ENCODE assay signal across 17 cellular contexts in the genomic region with DNA sequence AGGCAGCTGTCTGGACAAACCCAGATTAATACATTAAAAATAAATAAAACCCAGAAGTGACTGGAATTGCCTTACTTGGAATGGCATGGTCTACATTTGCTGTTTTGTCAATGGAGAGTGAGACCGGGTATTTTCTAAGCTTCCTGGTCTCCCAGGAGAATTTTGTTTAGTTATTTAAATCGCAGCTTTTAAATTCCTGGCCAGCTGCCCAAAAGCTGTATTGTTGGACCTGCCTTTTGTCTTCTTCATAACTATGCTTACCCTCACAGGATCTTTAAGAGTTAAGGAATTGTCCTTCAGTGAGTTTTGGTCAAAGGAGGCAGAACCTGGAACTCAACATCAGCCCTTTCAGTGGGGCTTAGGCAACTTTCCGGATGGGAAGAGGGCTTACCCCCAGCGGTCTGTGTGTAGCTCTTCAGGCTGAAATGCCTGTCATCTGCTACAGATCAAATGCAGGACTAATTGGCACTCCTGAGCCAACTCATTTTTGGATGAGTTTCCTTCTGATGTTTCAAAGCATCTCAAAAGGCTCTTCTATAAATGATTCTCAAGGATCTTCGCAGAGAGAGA.
A peak's percentile ranks its signal among the peaks of the same experiment; 100 is the strongest.
DNase-seq lines count a peak whose midpoint lies in the region; ATAC-seq and TF ChIP-seq lines count a peak whose summit lies in the region.
"Had no signal": no experiment of that assay in that cellular context is flagged by ENCODE, and none has a peak within 500 bp of the region (broad histone marks: within the 10 kb centered on the region; RNA-seq: fewer than 3 reads in every experiment).

No MANE protein-coding gene starts in this region.

- H3K4me1 ChIP-seq in SK-N-SH (ENCODE audit: control insufficient read depth in 1 of 2, insufficient read depth in 2 of 2, low read depth in 1 of 2, low read length in 1 of 2) (peaks cover 5 to 22% of the 10 kb centered on the region in 2 experiments; a peak in 3 of 4 replicates), smooth muscle cell (ENCODE audit: low read depth) (peaks cover 25% of the 10 kb centered on the region)
- H3K4me1 ChIP-seq: colonic mucosa, parathyroid adenoma had no signal

- POLR2A ChIA-PET in SK-N-SH (lab: Yijun Ruan, JAX), result no interaction called here

- 56% methylated on average over 5 of the region's 5 CpGs for WGBS in SK-N-SH (ENCODE audit: low lambda C conversion rate)
- 45% methylated on average over 5 of the region's 5 CpGs for WGBS in smooth muscle cell (ENCODE audit: low lambda C conversion rate)

- CTCF ChIA-PET in SK-N-SH (lab: Yijun Ruan, JAX), result interaction anchor here (0.7 to 1.0 kb wide), 3 partner anchors 12 to 579 kb away, joined by 3 to 4 read pairs (median 3); no protein-coding TSS in a partner anchor

- H3K27me3 ChIP-seq in SK-N-SH (ENCODE audit: insufficient read depth) (no peaks in the 10 kb centered on the region), smooth muscle cell (ENCODE audit: low read depth) (no peaks in the 10 kb centered on the region)
- H3K27me3 ChIP-seq: colonic mucosa, esophagus muscularis mucosa, SJCRH30 had no signal

- no peak for TF ChIP-seq EP300 in SK-N-SH (IDR thresholded peaks at IDR 0.05; ENCODE audit: borderline replicate concordance in 1 of 2, low read depth in 1 of 2, low read length in 1 of 2)

- no peak overlapping the region for H3K9ac ChIP-seq in SK-N-SH
- H3K9ac ChIP-seq in smooth muscle cell (ENCODE audit: low read depth), result no peak overlapping the region
- H3K9ac ChIP-seq: parathyroid adenoma had no signal

- no peaks in the 10 kb centered on the region for H3K36me3 ChIP-seq in SK-N-SH (replicated peaks in 1 of 2; ENCODE audit: control insufficient read depth in 1 of 2, insufficient read depth in 2 of 2, low read length in 1 of 2)
- no peaks in the 10 kb centered on the region for H3K36me3 ChIP-seq in smooth muscle cell (ENCODE audit: low read depth)
- H3K36me3 ChIP-seq: colonic mucosa, esophagus muscularis mucosa, SJCRH30 had no signal

- TF ChIP-seq CTCF in SK-N-SH (IDR thresholded peaks at IDR 0.05), result no peak
- TF ChIP-seq CTCF in smooth muscle cell (IDR thresholded peaks at IDR 0.05; ENCODE audit: borderline replicate concordance, insufficient read depth, poor library complexity, severe bottlenecking), result no peak

- no peak for DNase-seq in SK-N-SH
- DNase-seq in NCI-H345 (lab: John Stamatoyannopoulos, UW), result peak; percentile 46
- DNase-seq in dedifferentiated amniotic fluid mesenchymal stem cell (ENCODE audit: extremely low spot score), result peak; percentile 7
- DNase-seq in smooth muscle cell (lab: John Stamatoyannopoulos, UW; ENCODE audit: unreplicated experiment), result no peak
- DNase-seq in activated CD4-positive, alpha-beta T cell treated with anti-CD3 and anti-CD28 coated beads for 1 hour, result no peak
- DNase-seq: activated T-cell treated with anti-CD3 and anti-CD28 coated beads, Interleukin-2, amount 50 U/mL, for 72 hours; amniotic stem cell; colonic mucosa; DMS53; left colon; stimulated activated naive B cell treated with anti-CD40 and anti-IgM and Interleukin-4, amounts not matched to agents 10 μg/mL and 1 μg/mL and 100 μg/mL, for 72 hours had no signal

- no peak overlapping the region for H3K4me2 ChIP-seq in SK-N-SH
- no peak overlapping the region for H3K4me2 ChIP-seq in smooth muscle cell

- H3K4me3 ChIP-seq in SK-N-SH (ENCODE audit: low read depth in 2 of 2, low read length in 1 of 2) (no peak overlapping the region), smooth muscle cell (no peak overlapping the region)
- H3K4me3 ChIP-seq: colonic mucosa, esophagus muscularis mucosa, SJCRH30 had no signal

- H3K79me2 ChIP-seq in SK-N-SH (ENCODE audit: insufficient read depth) (no peaks in the 10 kb centered on the region), smooth muscle cell (ENCODE audit: low read depth) (no peaks in the 10 kb centered on the region)
- H3K79me2 ChIP-seq: parathyroid adenoma had no signal

- H4K20me1 ChIP-seq in SK-N-SH (ENCODE audit: insufficient read depth) (no peaks in the 10 kb centered on the region), smooth muscle cell (ENCODE audit: low read depth) (no peaks in the 10 kb centered on the region)

- H3K27ac ChIP-seq in SK-N-SH (ENCODE audit: low read depth in 2 of 2, low read length in 1 of 2) (no peak overlapping the region), smooth muscle cell (ENCODE audit: low read depth) (no peak overlapping the region)
- H3K27ac ChIP-seq: colonic mucosa, esophagus muscularis mucosa, parathyroid adenoma, SJCRH30 had no signal

- no peak overlapping the region for H2AFZ ChIP-seq in SK-N-SH (ENCODE audit: low read depth)
- peak overlapping the region; percentile 51 for H2AFZ ChIP-seq in smooth muscle cell (ENCODE audit: low read depth)
- H2AFZ ChIP-seq: parathyroid adenoma had no signal

- no peak for TF ChIP-seq RAD21 in SK-N-SH (IDR thresholded peaks at IDR 0.05; ENCODE audit: low read length)

- H3K9me2 ChIP-seq in SK-N-SH, result no peaks in the 10 kb centered on the region

- H3F3A ChIP-seq in SK-N-SH (replicated peaks; ENCODE audit: insufficient read depth) (no peaks in the 10 kb centered on the region), smooth muscle cell (ENCODE audit: low read depth) (no peaks in the 10 kb centered on the region)

- peak; percentile 35; the same call in 2 of the 3 replicates for ATAC-seq in SK-N-SH treated with all-trans-retinoic acid at 6 μM for 48 hours
- ATAC-seq in HG02763 (IDR thresholded peaks at IDR 0.05; ENCODE audit: unreplicated experiment), result no peak
- ATAC-seq in HG03025 (IDR thresholded peaks at IDR 0.05; ENCODE audit: low FRiP score, unreplicated experiment), result no peak
- ATAC-seq: left colon; stimulated activated naive B cell treated with anti-CD40 and anti-IgM and Interleukin-4, amounts not matched to agents 10 μg/mL and 1 μg/mL and 100 μg/mL, for 72 hours had no signal

- H3K9me3 ChIP-seq in SK-N-SH (no peaks in the 10 kb centered on the region), smooth muscle cell (replicated peaks; ENCODE audit: low read depth) (no peaks in the 10 kb centered on the region)
- H3K9me3 ChIP-seq: colonic mucosa, esophagus muscularis mucosa, SJCRH30 had no signal

TF ChIP-seq in SK-N-SH treated with all-trans-retinoic acid at 6 μM for 48 hours, 23 proteins besides CTCF, POLR2A, EP300 and RAD21 (continues in another document):
- TF ChIP-seq, protein P1, sequence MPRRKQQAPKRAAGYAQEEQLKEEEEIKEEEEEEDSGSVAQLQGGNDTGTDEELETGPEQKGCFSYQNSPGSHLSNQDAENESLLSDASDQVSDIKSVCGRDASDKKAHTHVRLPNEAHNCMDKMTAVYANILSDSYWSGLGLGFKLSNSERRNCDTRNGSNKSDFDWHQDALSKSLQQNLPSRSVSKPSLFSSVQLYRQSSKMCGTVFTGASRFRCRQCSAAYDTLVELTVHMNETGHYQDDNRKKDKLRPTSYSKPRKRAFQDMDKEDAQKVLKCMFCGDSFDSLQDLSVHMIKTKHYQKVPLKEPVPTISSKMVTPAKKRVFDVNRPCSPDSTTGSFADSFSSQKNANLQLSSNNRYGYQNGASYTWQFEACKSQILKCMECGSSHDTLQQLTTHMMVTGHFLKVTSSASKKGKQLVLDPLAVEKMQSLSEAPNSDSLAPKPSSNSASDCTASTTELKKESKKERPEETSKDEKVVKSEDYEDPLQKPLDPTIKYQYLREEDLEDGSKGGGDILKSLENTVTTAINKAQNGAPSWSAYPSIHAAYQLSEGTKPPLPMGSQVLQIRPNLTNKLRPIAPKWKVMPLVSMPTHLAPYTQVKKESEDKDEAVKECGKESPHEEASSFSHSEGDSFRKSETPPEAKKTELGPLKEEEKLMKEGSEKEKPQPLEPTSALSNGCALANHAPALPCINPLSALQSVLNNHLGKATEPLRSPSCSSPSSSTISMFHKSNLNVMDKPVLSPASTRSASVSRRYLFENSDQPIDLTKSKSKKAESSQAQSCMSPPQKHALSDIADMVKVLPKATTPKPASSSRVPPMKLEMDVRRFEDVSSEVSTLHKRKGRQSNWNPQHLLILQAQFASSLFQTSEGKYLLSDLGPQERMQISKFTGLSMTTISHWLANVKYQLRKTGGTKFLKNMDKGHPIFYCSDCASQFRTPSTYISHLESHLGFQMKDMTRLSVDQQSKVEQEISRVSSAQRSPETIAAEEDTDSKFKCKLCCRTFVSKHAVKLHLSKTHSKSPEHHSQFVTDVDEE (CRISPR knock-in tag; IDR thresholded peaks at IDR 0.05), result no peak
- TF ChIP-seq TCF4 (CRISPR knock-in tag; IDR thresholded peaks at IDR 0.05; ENCODE audit: borderline replicate concordance), result no peak

TF ChIP-seq in SK-N-SH, 30 proteins besides CTCF, POLR2A, EP300 and RAD21 (continues in another document):
- TF ChIP-seq FOXM1 (IDR thresholded peaks at IDR 0.05; ENCODE audit: low read depth), result no peak
- TF ChIP-seq REST (IDR thresholded peaks at IDR 0.05; ENCODE audit: low read depth, low read length), result no peak
- no peak for TF ChIP-seq JUND (IDR thresholded peaks at IDR 0.05)
- TF ChIP-seq CHD2 (IDR thresholded peaks at IDR 0.05; ENCODE audit: low read length, partially characterized antibody), result no peak
- TF ChIP-seq YY1 (IDR thresholded peaks at IDR 0.05; ENCODE audit: low read depth), result no peak
- TF ChIP-seq TEAD4 (IDR thresholded peaks at IDR 0.05; ENCODE audit: borderline replicate concordance, insufficient read depth), result no peak
- no peak for TF ChIP-seq GATA2 (CRISPR knock-in tag; IDR thresholded peaks at IDR 0.05)
- no peak for TF ChIP-seq FOSL2 (IDR thresholded peaks at IDR 0.05; ENCODE audit: borderline replicate concordance, low read depth)

Comparison
In these comparisons a context has a peak if more than half of its experiments do, and no peak if none do; other contexts are left out.
1. DNase-seq: peak in NCI-H345 (single experiment) and dedifferentiated amniotic fluid mesenchymal stem cell (single experiment); none in SK-N-SH (single experiment), smooth muscle cell (single experiment) and activated CD4-positive, alpha-beta T cell treated with anti-CD3 and anti-CD28 coated beads for 1 hour (single experiment).